ENCODE assay signal across 24 cellular contexts in genomic region chr13:29597246-29597645, GRCh38.
"Had no signal": no experiment of that assay in that cellular context is flagged by ENCODE, and none has a peak within 500 bp of the region (broad histone marks: within the 10 kb centered on the region; RNA-seq: fewer than 3 reads in every experiment).

No MANE protein-coding gene starts in this region.

- ATAC-seq: foreskin keratinocyte; left ventricle myocardium superior; sciatic nerve; stimulated activated memory B cell treated with anti-CD40 and anti-IgM and Interleukin-4, amounts not matched to agents 10 μg/mL and 1 μg/mL and 100 μg/mL, for 72 hours had no signal

- H3K9me3 Mint-ChIP-seq: activated CD4-positive, alpha-beta memory T cell treated with anti-CD3 and anti-CD28 coated beads for 36 hours; activated T-helper 1 cell treated with anti-CD3 and anti-CD28 coated beads, Interleukin-12 subunit alpha, Interleukin-12 subunit beta, Interleukin-2, Interleukin-4 antibody, amounts not matched to agents 30 ng/mL and 10 ng/mL and 1 ng/mL, durations not matched to agents 14 hours and 24 hours and 36 hours; dendritic cell treated with granulocyte-macrophage colony-stimulating factor and Interleukin-4, amounts not matched to agents 40 ng/mL and 50 ng/mL, for 4 days; mesothelial cell of epicardium; stimulated activated memory B cell treated with anti-CD40 and anti-IgM and Interleukin-4, amounts not matched to agents 10 μg/mL and 1 μg/mL and 100 μg/mL, for 72 hours had no signal

- H3K27ac ChIP-seq: brain microvascular endothelial cell, foreskin keratinocyte, hepatocyte, testis, vagina had no signal

- H3K27me3 Mint-ChIP-seq: stimulated activated memory B cell treated with anti-CD40 and anti-IgM and Interleukin-4, amounts not matched to agents 10 μg/mL and 1 μg/mL and 100 μg/mL, for 72 hours had no signal

- H3K36me3 Mint-ChIP-seq: mesothelial cell of epicardium; stimulated activated memory B cell treated with anti-CD40 and anti-IgM and Interleukin-4, amounts not matched to agents 10 μg/mL and 1 μg/mL and 100 μg/mL, for 72 hours had no signal

- H3K36me3 ChIP-seq: vagina had no signal

- H3K4me3 Mint-ChIP-seq: dendritic cell treated with granulocyte-macrophage colony-stimulating factor and Interleukin-4, amounts not matched to agents 40 ng/mL and 50 ng/mL, for 4 days had no signal

- H3K4me1 ChIP-seq: testis had no signal

- H3K9me3 ChIP-seq: testis, vagina had no signal

- H3K27me3 ChIP-seq: brain microvascular endothelial cell, foreskin keratinocyte, testis, vagina had no signal

- DNase-seq: activated CD4-positive, alpha-beta memory T cell treated with anti-CD3 and anti-CD28 coated beads for 36 hours; activated CD4-positive, alpha-beta T cell treated with anti-CD3 and anti-CD28 coated beads for 48 hours; activated gamma-delta T cell; activated naive CD4-positive, alpha-beta T cell treated with anti-CD3 and anti-CD28 coated beads, Interleukin-2, amount 50 U/mL, for 16 hours; aorta; brain microvascular endothelial cell; caudate nucleus; effector CD4-positive, alpha-beta T cell; erythroblast; foreskin keratinocyte; left ventricle myocardium superior; mammary epithelial cell; small intestine; stimulated activated CD4-positive, alpha-beta T cell treated with anti-CD3 and anti-CD28 coated beads, Interleukin-2, amount 100 ng/mL, for 24 hours; T-helper 1 cell; testis; trophoblast cell had no signal

- H3K27ac Mint-ChIP-seq: mesothelial cell of epicardium had no signal

- H3K4me3 ChIP-seq: hepatocyte, testis, vagina had no signal
